ENCODE assay signal across 11 cellular contexts in the genomic region with DNA sequence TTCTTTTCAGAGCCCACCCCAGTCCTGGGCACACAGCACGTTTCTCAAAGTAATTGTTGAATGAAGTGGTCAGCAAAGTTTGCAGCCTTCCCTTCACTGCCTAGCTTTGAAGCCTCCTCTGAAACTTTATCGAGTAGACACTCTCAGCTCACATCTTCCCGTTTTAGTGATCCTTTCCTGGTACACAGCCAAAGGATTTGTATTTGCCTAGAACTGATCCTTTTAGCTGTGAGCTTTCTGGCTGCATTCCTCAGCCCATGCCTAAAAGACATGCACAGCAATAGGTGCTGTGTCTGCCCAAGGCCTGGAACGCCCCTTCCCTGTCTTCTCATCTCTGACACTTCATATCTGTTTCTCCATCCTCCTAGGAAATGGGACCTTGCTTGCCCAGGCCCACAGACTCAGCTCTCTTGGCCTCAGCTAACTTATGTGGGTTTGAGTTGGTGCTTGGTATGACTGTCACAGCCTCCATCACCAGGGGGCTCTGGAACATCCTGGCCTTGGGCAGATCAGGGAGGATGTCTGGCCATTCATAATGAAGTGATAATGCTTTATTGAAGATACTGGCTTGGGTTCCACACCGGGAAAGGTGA.
DNase-seq lines count a peak whose midpoint lies in the region; FAIRE-seq and TF ChIP-seq lines count a peak whose summit lies in the region.
"Had no signal": no experiment of that assay in that cellular context is flagged by ENCODE, and none has a peak within 500 bp of the region (broad histone marks: within the 10 kb centered on the region; RNA-seq: fewer than 3 reads in every experiment).

No MANE protein-coding gene starts in this region.

- peak; percentile 55 for FAIRE-seq in bronchial epithelial cell (lab: Jason Lieb, UNC)

- no peaks in the 10 kb centered on the region for H4K20me1 ChIP-seq in mammary epithelial cell (ENCODE audit: insufficient read depth, low read length)

- H3K4me3 ChIP-seq in mammary epithelial cell (replicated peaks in 1 of 3; ENCODE audit: insufficient read depth in 1 of 3, low read depth in 2 of 3, low read length in 3 of 3) (no peak overlapping the region), breast epithelium (no peak overlapping the region), bronchial epithelial cell (ENCODE audit: low read depth, low read length) (no peak overlapping the region), muscle layer of colon (ENCODE audit: low read depth in 1 of 2, low read length in 2 of 2) (peak overlapping the region in 1 of 2 donors; percentile 35), vagina (no peak overlapping the region)

- WGBS in mammary epithelial cell (ENCODE audit: low coverage, missing lambda C conversion rate) = 40% methylated on average over 5 of the region's 5 CpGs

- CTCF ChIA-PET in mammary epithelial cell (lab: Charles Lee; ENCODE audit: low non-redundant PET) = no interaction called here

- H2AFZ ChIP-seq in mammary epithelial cell (ENCODE audit: low read depth, low read length) = peak overlapping the region; percentile 14

- intact Hi-C loops in mammary epithelial cell (cut with micrococcal nuclease) (no loop called here), breast epithelium (cut with DNase I; ENCODE audit: low total_unique reads) (no loop called here), vagina (cut with DNase I) (no loop called here)

- dilution Hi-C loops in mammary epithelial cell (cut with HindIII; ENCODE audit: low sequenced_read_pairs) = no loop called here

- no peaks in the 10 kb centered on the region for H3K79me2 ChIP-seq in mammary epithelial cell (ENCODE audit: insufficient read depth, low read length)

- TF ChIP-seq POLR2A in breast epithelium (IDR thresholded peaks at IDR 0.05) = no peak
- no peak for TF ChIP-seq POLR2A in vagina (IDR thresholded peaks at IDR 0.05)

- H3K9ac ChIP-seq in mammary epithelial cell (ENCODE audit: insufficient read depth, low read length) (no peak overlapping the region), muscle layer of colon (ENCODE audit: low read length) (peak overlapping the region; percentile 35)

- TF ChIP-seq CTCF in mammary epithelial cell (conservative IDR thresholded peaks at IDR 0.05 in 1 of 2, IDR thresholded peaks at IDR 0.05 in 1 of 2; ENCODE audit: extremely low read depth in 1 of 2, insufficient read depth in 1 of 2, low read depth in 1 of 2, low read length in 2 of 2) (no peak), breast epithelium (IDR thresholded peaks at IDR 0.05) (no peak), bronchial epithelial cell (IDR thresholded peaks at IDR 0.05; ENCODE audit: insufficient read depth, low read length, severe bottlenecking) (no peak), vagina (IDR thresholded peaks at IDR 0.05) (no peak)

- H3K9me3 ChIP-seq in mammary epithelial cell (replicated peaks; ENCODE audit: insufficient read depth, low read length) (no peaks in the 10 kb centered on the region), breast epithelium (no peaks in the 10 kb centered on the region), muscle layer of colon (ENCODE audit: low read length) (no peaks in the 10 kb centered on the region), vagina (no peaks in the 10 kb centered on the region)

- DNase-seq in mammary epithelial cell (no peak), breast epithelium (ENCODE audit: low spot score in 2 of 2) (no peak), bronchial epithelial cell (ENCODE audit: low read depth) (no peak), vagina (ENCODE audit: extremely low spot score in 2 of 2) (no peak), SW 1271 (lab: John Stamatoyannopoulos, UW) (no peak)
- no peak for DNase-seq in activated CD4-positive, CD25-positive, alpha-beta regulatory T cell (lab: John Stamatoyannopoulos, UW)
- DNase-seq in activated CD8-positive, alpha-beta memory T cell treated with anti-CD3 and anti-CD28 coated beads for 24 hours = no peak
- DNase-seq: nephron progenitor cell; stimulated activated naive CD4-positive, alpha-beta T cell; T-helper 1 cell had no signal

- H3K4me1 ChIP-seq in mammary epithelial cell (ENCODE audit: insufficient read depth, low read length) (no peaks in the 10 kb centered on the region), breast epithelium (peaks cover 0 to 7% of the 10 kb centered on the region in 2 donors), muscle layer of colon (ENCODE audit: insufficient read depth, low read length) (peaks cover 26% of the 10 kb centered on the region), vagina (peaks cover 8% of the 10 kb centered on the region)

- no peak overlapping the region for H3K4me2 ChIP-seq in mammary epithelial cell (ENCODE audit: insufficient read depth, low read depth, low read length)

- in situ Hi-C loops in mammary epithelial cell (cut with MboI; ENCODE audit: low sequenced_read_pairs in 2 of 2) = no loop called here

- H3K27ac ChIP-seq in mammary epithelial cell (ENCODE audit: insufficient read depth, low read depth, low read length) (no peak overlapping the region), breast epithelium (no peak overlapping the region), muscle layer of colon (ENCODE audit: low read depth, low read length) (peak overlapping the region; percentile 83), vagina (peak overlapping the region; percentile 2)

- H3K36me3 ChIP-seq in mammary epithelial cell (ENCODE audit: insufficient read depth, low read length) = no peaks in the 10 kb centered on the region
- H3K36me3 ChIP-seq in breast epithelium = no peaks in the 10 kb centered on the region
- no peaks in the 10 kb centered on the region for H3K36me3 ChIP-seq in bronchial epithelial cell (ENCODE audit: control insufficient read depth, insufficient read depth, low read length)
- no peaks in the 10 kb centered on the region for H3K36me3 ChIP-seq in muscle layer of colon (ENCODE audit: insufficient read depth, low read length)
- no peaks in the 10 kb centered on the region for H3K36me3 ChIP-seq in vagina

- no TSS peak for BruUV-seq in mammary epithelial cell (replicated peaks; lab: Mats Ljungman, UMichigan)

- peaks cover 3% of the 10 kb centered on the region for H3K27me3 ChIP-seq in mammary epithelial cell (ENCODE audit: insufficient read depth, low read length)
- no peaks in the 10 kb centered on the region for H3K27me3 ChIP-seq in breast epithelium
- H3K27me3 ChIP-seq in bronchial epithelial cell (ENCODE audit: control insufficient read depth, insufficient read depth, low read length) = no peaks in the 10 kb centered on the region
- H3K27me3 ChIP-seq in muscle layer of colon (ENCODE audit: control insufficient read depth in 1 of 2, insufficient read depth in 2 of 2, low read length in 2 of 2) = no peaks in the 10 kb centered on the region
- no peaks in the 10 kb centered on the region for H3K27me3 ChIP-seq in vagina

Comparison
In these comparisons a context has a peak if more than half of its experiments do, and no peak if none do; other contexts are left out.
1. H3K27ac ChIP-seq: peak in muscle layer of colon (single experiment) and vagina (single experiment); none in mammary epithelial cell (single experiment) and breast epithelium (0 of 2).